In genomic region chr3:9951962-9952805, GRCh38 we compare ENCODE assay signal across 8 cellular contexts. TPM values are rescaled to one million over a fixed set of nuclear protein-coding genes. Genes with fewer than 3 reads are reported as not detected.
DNase-seq lines count a peak whose midpoint lies in the region; ATAC-seq and TF ChIP-seq lines count a peak whose summit lies in the region.

Gene PRRT3, minus strand, starts transcription at chr3:9952408. Its CDS starts 2,293 bp downstream, at chr3:9950115.

- no peaks in the 10 kb centered on the region for H3K9me3 ChIP-seq in right atrium auricular region

- no peaks in the 10 kb centered on the region for H3K27me3 Mint-ChIP-seq in activated naive CD8-positive, alpha-beta T cell

- H3K4me1 ChIP-seq in right atrium auricular region = peaks cover 0 to 22% of the 10 kb centered on the region in 2 donors

- H3K4me3 ChIP-seq in right atrium auricular region (peak within 1 kb of the TSS; percentile 41 to 55), skeletal muscle cell (ENCODE audit: low read depth, low read length) (peak within 1 kb of the TSS; percentile 58)

- no peaks in the 10 kb centered on the region for H3K36me3 ChIP-seq in right atrium auricular region

- DNase-seq in Ammon's horn (ENCODE audit: low spot score) (peak; percentile 54), right atrium auricular region (ENCODE audit: low spot score) (no peak), skeletal muscle cell (ENCODE audit: low read depth) (no peak), RKO (ENCODE audit: low spot score) (no peak)

- no peaks in the 10 kb centered on the region for H3K9me3 Mint-ChIP-seq in activated naive CD8-positive, alpha-beta T cell (ENCODE audit: low read depth)

- H3K27ac Mint-ChIP-seq in activated naive CD8-positive, alpha-beta T cell = no peak within 1 kb of the TSS

- H3K4me1 Mint-ChIP-seq in activated naive CD8-positive, alpha-beta T cell (ENCODE audit: low read depth) = peaks cover 16% of the 10 kb centered on the region

- TF ChIP-seq POLR2A in Raji (IDR thresholded peaks at IDR 0.05; ENCODE audit: insufficient read depth, low read depth, low read length) = peak; percentile 57

- no peaks in the 10 kb centered on the region for H3K36me3 Mint-ChIP-seq in activated naive CD8-positive, alpha-beta T cell

- peak; percentile 77 for ATAC-seq in GM18868 (IDR thresholded peaks at IDR 0.05; ENCODE audit: unreplicated experiment)
- ATAC-seq in HG03108 (IDR thresholded peaks at IDR 0.05; ENCODE audit: unreplicated experiment) = peak; percentile 80

- peak within 1 kb of the TSS; percentile 87 for H3K4me3 Mint-ChIP-seq in activated naive CD8-positive, alpha-beta T cell

- no peak within 1 kb of the TSS for H3K27ac ChIP-seq in right atrium auricular region

- no peak for TF ChIP-seq CTCF in right atrium auricular region (IDR thresholded peaks at IDR 0.05)

- H3K27me3 ChIP-seq in right atrium auricular region = no peaks in the 10 kb centered on the region

RNA-seq across cellular contexts. Expression of gene PRRT3, which starts in this region (rescaled TPM):
- 1 to 10 TPM; 1.4 to 1.9 TPM for total RNA-seq in right atrium auricular region
